Comparison of ENCODE assay signal across 35 cellular contexts in genomic region chr5:116387738-116388137, GRCh38.
"Had no signal": no experiment of that assay in that cellular context is flagged by ENCODE, and none has a peak within 500 bp of the region (broad histone marks: within the 10 kb centered on the region; RNA-seq: fewer than 3 reads in every experiment).

No MANE protein-coding gene starts in this region.

- H3K36me3 ChIP-seq: MG63 had no signal

- DNase-seq: Karpas-422, Kasumi-1, MG63, MM.1S, MV-4-11, NCI-H1048, NCI-H1092, NCI-H1092 treated with DMSO at 0.1 percent for 48 hours, NCI-H1105, NCI-H1105 treated with DMSO at 0.1 percent for 48 hours, NCI-H1417, NCI-H1417 treated with DMSO at 0.1 percent for 48 hours, NCI-H1436, NCI-H1436 treated with DMSO at 0.1 percent for 48 hours, NCI-H146, NCI-H1694, NCI-H1694 treated with DMSO at 0.1 percent for 48 hours, NCI-H187, NCI-H187 treated with DMSO at 0.1 percent for 48 hours, NCI-H1930, NCI-H2029, NCI-H2029 treated with DMSO at 0.1 percent for 48 hours, NCI-H2081, NCI-H2081 treated with DMSO at 0.1 percent for 48 hours, NCI-H2107, NCI-H2171, NCI-H2171 treated with DMSO at 0.1 percent for 48 hours, NCI-H2227 treated with DMSO at 0.1 percent for 48 hours, NCI-H226, NCI-H345, NCI-H446, NCI-H446 treated with DMSO at 0.1 percent for 48 hours, NCI-H510A, NCI-H510A treated with DMSO at 0.1 percent for 48 hours, NCI-H524 had no signal

- H3K4me3 ChIP-seq: MG63 had no signal

- H3K27me3 ChIP-seq: MG63 had no signal
